In the genomic region with DNA sequence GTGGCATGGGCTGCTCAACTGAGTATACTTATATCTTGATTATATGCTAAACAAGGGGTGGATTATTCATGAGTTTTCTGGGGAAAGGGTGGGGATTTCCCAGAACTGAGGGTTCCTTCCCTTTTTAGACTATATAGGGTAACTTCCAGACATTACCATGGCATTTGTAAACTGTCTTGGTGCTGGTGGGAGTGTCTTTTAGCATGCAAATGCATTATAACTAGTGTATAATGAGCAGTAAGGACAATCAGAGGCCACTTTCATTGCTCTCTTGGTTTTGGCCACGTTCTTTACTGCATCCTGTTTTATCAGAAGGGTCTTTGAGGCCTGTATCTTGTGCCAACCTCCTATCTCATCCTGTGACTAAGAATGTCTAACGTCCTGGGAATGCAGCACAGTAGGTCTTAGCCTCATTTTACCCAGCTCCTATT, we compare ENCODE assay signal across 1 cellular context.
TF ChIP-seq lines count a peak whose summit lies in the region.

No MANE protein-coding gene starts in this region.

TF ChIP-seq in WTC11, 78 proteins besides CTCF, POLR2A, EP300 and RAD21 (continued from another document):
- TF ChIP-seq, protein P1, sequence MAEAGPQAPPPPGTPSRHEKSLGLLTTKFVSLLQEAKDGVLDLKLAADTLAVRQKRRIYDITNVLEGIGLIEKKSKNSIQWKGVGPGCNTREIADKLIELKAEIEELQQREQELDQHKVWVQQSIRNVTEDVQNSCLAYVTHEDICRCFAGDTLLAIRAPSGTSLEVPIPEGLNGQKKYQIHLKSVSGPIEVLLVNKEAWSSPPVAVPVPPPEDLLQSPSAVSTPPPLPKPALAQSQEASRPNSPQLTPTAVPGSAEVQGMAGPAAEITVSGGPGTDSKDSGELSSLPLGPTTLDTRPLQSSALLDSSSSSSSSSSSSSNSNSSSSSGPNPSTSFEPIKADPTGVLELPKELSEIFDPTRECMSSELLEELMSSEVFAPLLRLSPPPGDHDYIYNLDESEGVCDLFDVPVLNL (CRISPR knock-in tag; IDR thresholded peaks at IDR 0.05; ENCODE audit: borderline replicate concordance, low read depth), result no peak
- TF ChIP-seq GRHL2 (CRISPR knock-in tag; IDR thresholded peaks at IDR 0.05; ENCODE audit: insufficient replicate concordance, severe bottlenecking), result no peak
- no peak for TF ChIP-seq KAT7 (CRISPR knock-in tag; IDR thresholded peaks at IDR 0.05; ENCODE audit: borderline replicate concordance)
- TF ChIP-seq, protein P2, sequence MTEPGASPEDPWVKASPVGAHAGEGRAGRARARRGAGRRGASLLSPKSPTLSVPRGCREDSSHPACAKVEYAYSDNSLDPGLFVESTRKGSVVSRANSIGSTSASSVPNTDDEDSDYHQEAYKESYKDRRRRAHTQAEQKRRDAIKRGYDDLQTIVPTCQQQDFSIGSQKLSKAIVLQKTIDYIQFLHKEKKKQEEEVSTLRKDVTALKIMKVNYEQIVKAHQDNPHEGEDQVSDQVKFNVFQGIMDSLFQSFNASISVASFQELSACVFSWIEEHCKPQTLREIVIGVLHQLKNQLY (CRISPR knock-in tag; IDR thresholded peaks at IDR 0.05), result no peak
